ENCODE assay signal across 20 cellular contexts in genomic region chr22:40233886-40234285, GRCh38. TPM values are rescaled to one million over a fixed set of nuclear protein-coding genes. Genes with fewer than 3 reads are reported as not detected.
DNase-seq lines count a peak whose midpoint lies in the region; ATAC-seq, FAIRE-seq and TF ChIP-seq lines count a peak whose summit lies in the region.
"Had no signal": no experiment of that assay in that cellular context is flagged by ENCODE, and none has a peak within 500 bp of the region (broad histone marks: within the 10 kb centered on the region; RNA-seq: fewer than 3 reads in every experiment).

No MANE protein-coding gene starts in this region.

- no peak overlapping the region for H3K4me3 Mint-ChIP-seq in activated naive CD8-positive, alpha-beta T cell
- H3K4me3 Mint-ChIP-seq in activated naive CD8-positive, alpha-beta T cell treated with anti-CD3 and anti-CD28 coated beads, Interleukin-2, amount 50 U/mL, for 24 hours, result no peak overlapping the region
- no peak overlapping the region for H3K4me3 Mint-ChIP-seq in activated naive CD8-positive, alpha-beta T cell treated with anti-CD3 and anti-CD28 coated beads for 36 hours
- H3K4me3 Mint-ChIP-seq: CD4-positive, alpha-beta memory T cell had no signal

- peaks cover 21% of the 10 kb centered on the region for H3K36me3 Mint-ChIP-seq in activated naive CD8-positive, alpha-beta T cell
- peaks cover 24% of the 10 kb centered on the region for H3K36me3 Mint-ChIP-seq in activated naive CD8-positive, alpha-beta T cell treated with anti-CD3 and anti-CD28 coated beads, Interleukin-2, amount 50 U/mL, for 24 hours (ENCODE audit: low read depth)
- peaks cover 34% of the 10 kb centered on the region for H3K36me3 Mint-ChIP-seq in activated naive CD8-positive, alpha-beta T cell treated with anti-CD3 and anti-CD28 coated beads for 36 hours

- H3K27me3 Mint-ChIP-seq in activated naive CD8-positive, alpha-beta T cell, result no peaks in the 10 kb centered on the region
- no peaks in the 10 kb centered on the region for H3K27me3 Mint-ChIP-seq in activated naive CD8-positive, alpha-beta T cell treated with anti-CD3 and anti-CD28 coated beads, Interleukin-2, amount 50 U/mL, for 24 hours
- H3K27me3 Mint-ChIP-seq in activated naive CD8-positive, alpha-beta T cell treated with anti-CD3 and anti-CD28 coated beads for 36 hours, result no peaks in the 10 kb centered on the region
- H3K27me3 Mint-ChIP-seq: CD4-positive, alpha-beta memory T cell had no signal

- TF ChIP-seq CTCF in HEK293 (tag by site-specific recombination; IDR thresholded peaks at IDR 0.05), result no peak

- ATAC-seq in activated naive CD8-positive, alpha-beta T cell treated with anti-CD3 and anti-CD28 coated beads, Interleukin-2, amount 50 U/mL, for 24 hours, result no peak
- ATAC-seq in GM21381 (IDR thresholded peaks at IDR 0.05; ENCODE audit: unreplicated experiment), result no peak
- ATAC-seq: GM12878 had no signal

- DNase-seq in activated naive CD8-positive, alpha-beta T cell treated with anti-CD3 and anti-CD28 coated beads, Interleukin-2, amount 50 U/mL, for 24 hours, result no peak
- no peak for DNase-seq in activated naive CD8-positive, alpha-beta T cell treated with anti-CD3 and anti-CD28 coated beads for 36 hours
- no peak for DNase-seq in urothelium cell line (ENCODE audit: low spot score)
- no peak for DNase-seq in NOMO-1 treated with dmso at 0.1 percent for 144 hours (lab: John Stamatoyannopoulos, UW; ENCODE audit: unreplicated experiment)
- no peak for DNase-seq in NCI-H2081 (lab: John Stamatoyannopoulos, UW)
- DNase-seq: ACHN; Calu3; CD4-positive, alpha-beta memory T cell; DMS53; DND-41; EL had no signal

- H3K4me1 ChIP-seq in HEK293 (ENCODE audit: control insufficient read depth, insufficient read depth, low read length), result peaks cover 8% of the 10 kb centered on the region

- CTCF ChIA-PET in HEK293 (lab: Yijun Ruan, JAX), result no interaction called here

- H3K36me3 ChIP-seq in HEK293 (ENCODE audit: control insufficient read depth in 2 of 2, insufficient read depth in 1 of 2, low read length in 2 of 2), result peaks cover 0 to 8% of the 10 kb centered on the region in 2 experiments; a peak in 1 of 3 replicates

- H3K27ac ChIP-seq in HEK293 (ENCODE audit: extremely low read depth, low read depth, low read length), result no peak overlapping the region
- H3K27ac ChIP-seq: C4-2B, HL-60 had no signal

- POLR2A ChIA-PET in HEK293 (lab: Yijun Ruan, JAX), result interaction anchor here (0.7 kb wide), 1 partner anchor 689 kb away, joined by 3 read pairs; no protein-coding TSS in a partner anchor

- H3K4me1 Mint-ChIP-seq in activated naive CD8-positive, alpha-beta T cell (ENCODE audit: low read depth), result peaks cover 61% of the 10 kb centered on the region
- peaks cover 38% of the 10 kb centered on the region for H3K4me1 Mint-ChIP-seq in activated naive CD8-positive, alpha-beta T cell treated with anti-CD3 and anti-CD28 coated beads, Interleukin-2, amount 50 U/mL, for 24 hours
- H3K4me1 Mint-ChIP-seq in activated naive CD8-positive, alpha-beta T cell treated with anti-CD3 and anti-CD28 coated beads for 36 hours, result peaks cover 39% of the 10 kb centered on the region

- H3K4me3 ChIP-seq in HEK293 (ENCODE audit: low read depth, low read length), result no peak overlapping the region
- H3K4me3 ChIP-seq: GM12878, HAP-1 had no signal

- peak; percentile 50 for FAIRE-seq in urothelium cell line (lab: Jason Lieb, UNC)
- FAIRE-seq: A204.1, GM12878, H1 had no signal

- peak overlapping the region; percentile 46 for H3K27ac Mint-ChIP-seq in activated naive CD8-positive, alpha-beta T cell
- H3K27ac Mint-ChIP-seq in activated naive CD8-positive, alpha-beta T cell treated with anti-CD3 and anti-CD28 coated beads, Interleukin-2, amount 50 U/mL, for 24 hours, result no peak overlapping the region
- peak overlapping the region; percentile 52 for H3K27ac Mint-ChIP-seq in activated naive CD8-positive, alpha-beta T cell treated with anti-CD3 and anti-CD28 coated beads for 36 hours

- H3K9me3 ChIP-seq in HEK293 (ENCODE audit: control insufficient read depth, insufficient read depth, low read depth, low read length), result no peaks in the 10 kb centered on the region
- H3K9me3 ChIP-seq: HAP-1 had no signal

- H3K9me3 Mint-ChIP-seq in activated naive CD8-positive, alpha-beta T cell (ENCODE audit: low read depth), result no peaks in the 10 kb centered on the region
- H3K9me3 Mint-ChIP-seq in activated naive CD8-positive, alpha-beta T cell treated with anti-CD3 and anti-CD28 coated beads, Interleukin-2, amount 50 U/mL, for 24 hours, result no peaks in the 10 kb centered on the region
- no peaks in the 10 kb centered on the region for H3K9me3 Mint-ChIP-seq in activated naive CD8-positive, alpha-beta T cell treated with anti-CD3 and anti-CD28 coated beads for 36 hours

TF ChIP-seq in HEK293, 187 proteins besides CTCF, POLR2A, EP300 and RAD21:
- TF ChIP-seq SCRT2 (tag by site-specific recombination; IDR thresholded peaks at IDR 0.05), result no peak
- no peak for TF ChIP-seq ZNF48 (tag by site-specific recombination; IDR thresholded peaks at IDR 0.05)
- no peak for TF ChIP-seq ZSCAN23 (tag by site-specific recombination; IDR thresholded peaks at IDR 0.05)
- TF ChIP-seq ZNF121 (tag by site-specific recombination; IDR thresholded peaks at IDR 0.05), result peak; percentile 87

RNA-seq across cellular contexts. Expression of gene TNRC6B, which starts 56.2 kb away (rescaled TPM):
- 10 to 100 TPM; 35.9 to 37.5 TPM for total RNA-seq in activated naive CD8-positive, alpha-beta T cell treated with anti-CD3 and anti-CD28 coated beads for 36 hours
